ENCODE assay signal across 14 cellular contexts in the genomic region with DNA sequence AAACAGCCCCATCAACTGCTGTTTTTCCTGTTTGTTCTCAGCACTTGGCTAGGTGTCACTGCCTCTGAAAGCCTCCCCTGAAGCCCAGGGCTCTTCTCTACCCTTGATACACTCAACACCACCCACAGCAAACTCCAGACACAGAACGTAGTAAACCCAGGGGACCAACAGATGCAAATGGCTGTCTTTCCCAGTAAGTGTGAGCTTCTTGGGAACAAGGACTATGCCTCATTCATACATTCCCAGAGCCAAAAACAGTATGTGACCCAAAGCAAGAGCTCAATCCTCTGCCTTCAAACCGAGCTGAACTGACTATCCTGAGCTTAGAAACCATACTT. TPM values are rescaled to one million over a fixed set of nuclear protein-coding genes. Genes with fewer than 3 reads are reported as not detected.
DNase-seq lines count a peak whose midpoint lies in the region; ATAC-seq, FAIRE-seq and TF ChIP-seq lines count a peak whose summit lies in the region.
"Had no signal": no experiment of that assay in that cellular context is flagged by ENCODE, and none has a peak within 500 bp of the region (broad histone marks: within the 10 kb centered on the region; RNA-seq: fewer than 3 reads in every experiment).

No MANE protein-coding gene starts in this region.

- no peaks in the 10 kb centered on the region for H3K9me1 ChIP-seq in endothelial cell of umbilical vein (replicated peaks; ENCODE audit: control insufficient read depth, extremely low read depth, insufficient read depth, low read length)

- H3K27me3 Mint-ChIP-seq in activated T-cell treated with anti-CD3 and anti-CD28 coated beads, Interleukin-2, amount 50 U/mL, for 72 hours (ENCODE audit: low read depth) = no peaks in the 10 kb centered on the region
- H3K27me3 Mint-ChIP-seq in stimulated activated naive B cell treated with anti-CD40 and anti-IgM and Interleukin-4, amounts not matched to agents 10 μg/mL and 1 μg/mL and 100 μg/mL, for 72 hours = no peaks in the 10 kb centered on the region

- no peaks in the 10 kb centered on the region for H3K9me3 Mint-ChIP-seq in activated T-cell treated with anti-CD3 and anti-CD28 coated beads, Interleukin-2, amount 50 U/mL, for 72 hours
- no peaks in the 10 kb centered on the region for H3K9me3 Mint-ChIP-seq in stimulated activated naive B cell treated with anti-CD40 and anti-IgM and Interleukin-4, amounts not matched to agents 10 μg/mL and 1 μg/mL and 100 μg/mL, for 72 hours

- no peak for FAIRE-seq in endothelial cell of umbilical vein (lab: Jason Lieb, UNC)
- FAIRE-seq: keratinocyte, pancreas had no signal

- H3K4me1 ChIP-seq in OCI-LY7 (ENCODE audit: insufficient read depth, low read length, poor library complexity, severe bottlenecking) (peaks cover 33% of the 10 kb centered on the region), endothelial cell of umbilical vein (ENCODE audit: control insufficient read depth, extremely low read depth, insufficient read depth, low read length) (peaks cover 47% of the 10 kb centered on the region)

- H3K4me2 ChIP-seq in OCI-LY7 (ENCODE audit: low read length) (peak overlapping the region; percentile 96), endothelial cell of umbilical vein (ENCODE audit: insufficient read depth, low read length) (peak overlapping the region; percentile 73)

- TF ChIP-seq POLR2A in endothelial cell of umbilical vein (IDR thresholded peaks at IDR 0.05; ENCODE audit: low read depth, low read length) = no peak

- H4K20me1 ChIP-seq in OCI-LY7 (ENCODE audit: insufficient read depth, low read length) (peaks cover 52% of the 10 kb centered on the region), endothelial cell of umbilical vein (replicated peaks; ENCODE audit: control insufficient read depth, extremely low read depth, insufficient read depth, low read length) (peaks cover 4% of the 10 kb centered on the region)

- no peak overlapping the region for H3K9ac ChIP-seq in endothelial cell of umbilical vein (replicated peaks; ENCODE audit: extremely low read depth, insufficient read depth, low read length)

- no peak overlapping the region for H2AFZ ChIP-seq in OCI-LY7 (ENCODE audit: low read length)
- no peak overlapping the region for H2AFZ ChIP-seq in endothelial cell of umbilical vein (ENCODE audit: low read depth, low read length)

- BruUV-seq in OCI-LY7 (replicated peaks; lab: Mats Ljungman, UMichigan) (no TSS peak), endothelial cell of umbilical vein (replicated peaks; lab: Mats Ljungman, UMichigan) (no TSS peak)

- CTCF ChIA-PET in OCI-LY7 (lab: Charles Lee; ENCODE audit: unreplicated experiment) (no interaction called here), endothelial cell of umbilical vein (lab: Charles Lee) (interaction anchor here (0.8 to 1.0 kb wide), 3 partner anchors 18 to 552 kb away, joined by 3 to 5 read pairs (median 4); no protein-coding TSS in a partner anchor)

- peaks cover 1 to 19% of the 10 kb centered on the region in 2 donors for H3K36me3 Mint-ChIP-seq in activated T-cell treated with anti-CD3 and anti-CD28 coated beads, Interleukin-2, amount 50 U/mL, for 72 hours (ENCODE audit: insufficient read depth in 2 of 2)
- H3K36me3 Mint-ChIP-seq in stimulated activated naive B cell treated with anti-CD40 and anti-IgM and Interleukin-4, amounts not matched to agents 10 μg/mL and 1 μg/mL and 100 μg/mL, for 72 hours = peaks cover 6 to 24% of the 10 kb centered on the region in 2 donors

- ATAC-seq in activated T-cell treated with anti-CD3 and anti-CD28 coated beads, Interleukin-2, amount 50 U/mL, for 72 hours (replicated peaks in 1 of 2) = no peak
- no peak for ATAC-seq in stimulated activated naive B cell treated with anti-CD40 and anti-IgM and Interleukin-4, amounts not matched to agents 10 μg/mL and 1 μg/mL and 100 μg/mL, for 72 hours (replicated peaks)
- ATAC-seq in GM21360 (IDR thresholded peaks at IDR 0.05; ENCODE audit: unreplicated experiment) (no peak), GM19328 (IDR thresholded peaks at IDR 0.05; ENCODE audit: unreplicated experiment) (no peak)
- ATAC-seq: body of pancreas, pancreas, Right ventricle myocardium inferior had no signal

- POLR2A ChIA-PET in OCI-LY7 (lab: Charles Lee) = interaction anchor here (0.7 to 12.2 kb wide), 6 partner anchors 9 to 44 kb away, joined by 3 to 242 read pairs (median 12); no protein-coding TSS in a partner anchor
- POLR2A ChIA-PET in endothelial cell of umbilical vein (lab: Charles Lee) = no interaction called here

- H3K4me1 Mint-ChIP-seq in activated T-cell treated with anti-CD3 and anti-CD28 coated beads, Interleukin-2, amount 50 U/mL, for 72 hours (ENCODE audit: low read depth) = peaks cover 44% of the 10 kb centered on the region
- peaks cover 33 to 55% of the 10 kb centered on the region in 2 donors for H3K4me1 Mint-ChIP-seq in stimulated activated naive B cell treated with anti-CD40 and anti-IgM and Interleukin-4, amounts not matched to agents 10 μg/mL and 1 μg/mL and 100 μg/mL, for 72 hours

- H3K36me3 ChIP-seq in OCI-LY7 (ENCODE audit: insufficient read depth, low read length) = peaks cover 85% of the 10 kb centered on the region
- H3K36me3 ChIP-seq in endothelial cell of umbilical vein (ENCODE audit: control insufficient read depth in 2 of 2, extremely low read depth in 1 of 2, insufficient read depth in 2 of 2, low read length in 2 of 2) = peaks cover 4 to 14% of the 10 kb centered on the region in 2 experiments

- peak overlapping the region; percentile 0 for H3K27ac Mint-ChIP-seq in activated T-cell treated with anti-CD3 and anti-CD28 coated beads, Interleukin-2, amount 50 U/mL, for 72 hours
- H3K27ac Mint-ChIP-seq in stimulated activated naive B cell treated with anti-CD40 and anti-IgM and Interleukin-4, amounts not matched to agents 10 μg/mL and 1 μg/mL and 100 μg/mL, for 72 hours = peak overlapping the region; percentile 52

- intact Hi-C loops in OCI-LY7 (cut with micrococcal nuclease; ENCODE audit: unreplicated experiment) = loop anchor here (10.0 kb wide), 1 partner anchor 989 kb away; a partner anchor contains a TSS
- intact Hi-C loops in endothelial cell of umbilical vein (cut with micrococcal nuclease) = no loop called here

- dilution Hi-C loops in endothelial cell of umbilical vein (cut with MboI; ENCODE audit: extremely low pct_ligation_motif_present, low sequenced_read_pairs) = no loop called here

- H3K27ac ChIP-seq in OCI-LY7 (ENCODE audit: low read depth, low read length, poor library complexity, severe bottlenecking) (no peak overlapping the region), endothelial cell of umbilical vein (ENCODE audit: insufficient read depth, low read depth, low read length) (no peak overlapping the region)
- H3K27ac ChIP-seq: body of pancreas had no signal

- peak overlapping the region; percentile 12 to 95 for H3K4me3 Mint-ChIP-seq in activated T-cell treated with anti-CD3 and anti-CD28 coated beads, Interleukin-2, amount 50 U/mL, for 72 hours
- no peak overlapping the region for H3K4me3 Mint-ChIP-seq in stimulated activated naive B cell treated with anti-CD40 and anti-IgM and Interleukin-4, amounts not matched to agents 10 μg/mL and 1 μg/mL and 100 μg/mL, for 72 hours

- DNase-seq in activated T-cell treated with anti-CD3 and anti-CD28 coated beads, Interleukin-2, amount 50 U/mL, for 72 hours = no peak
- DNase-seq in activated T-cell treated with anti-CD3 and anti-CD28 coated beads, Interleukin-2, amount 50 U/mL, for 1 hour = no peak
- no peak for DNase-seq in OCI-LY7 (ENCODE audit: low spot score)
- peak; percentile 9 for DNase-seq in endothelial cell of umbilical vein (ENCODE audit: low read depth, low spot score)
- DNase-seq in stimulated activated naive B cell treated with anti-CD40 and anti-IgM and Interleukin-4, amounts not matched to agents 10 μg/mL and 1 μg/mL and 100 μg/mL, for 72 hours = no peak
- DNase-seq in stimulated activated CD4-positive, alpha-beta T cell treated with anti-CD3 and anti-CD28 coated beads, Interleukin-2, amount 100 ng/mL, for 48 hours = no peak
- DNase-seq: body of pancreas, NCI-H187, pancreas, tibial artery had no signal

- H3K9me3 ChIP-seq in OCI-LY7 (ENCODE audit: low read length) (no peaks in the 10 kb centered on the region), endothelial cell of umbilical vein (replicated peaks; ENCODE audit: control insufficient read depth, insufficient read depth, low read length) (no peaks in the 10 kb centered on the region)
- H3K9me3 ChIP-seq: body of pancreas, pancreas, tibial artery had no signal

- H3K4me3 ChIP-seq in OCI-LY7 (ENCODE audit: low read depth, low read length, poor library complexity, severe bottlenecking) = peak overlapping the region; percentile 85
- no peak overlapping the region for H3K4me3 ChIP-seq in endothelial cell of umbilical vein (replicated peaks in 1 of 3; ENCODE audit: insufficient read depth in 1 of 3, low read depth in 1 of 3, low read length in 3 of 3)
- H3K4me3 ChIP-seq: body of pancreas, pancreas, tibial artery had no signal

- no peaks in the 10 kb centered on the region for H3K27me3 ChIP-seq in endothelial cell of umbilical vein (ENCODE audit: control insufficient read depth in 2 of 2, insufficient read depth in 2 of 2, low read length in 2 of 2)
- H3K27me3 ChIP-seq: body of pancreas, pancreas, tibial artery had no signal

- H3K9me2 ChIP-seq in OCI-LY7 (ENCODE audit: insufficient read depth, low read length) = no peaks in the 10 kb centered on the region

- peaks cover 93% of the 10 kb centered on the region for H3K79me2 ChIP-seq in OCI-LY7 (ENCODE audit: insufficient read depth, low read depth, low read length)
- H3K79me2 ChIP-seq in endothelial cell of umbilical vein (ENCODE audit: control insufficient read depth, insufficient read depth, low read length) = peaks cover 71% of the 10 kb centered on the region

- TF ChIP-seq CTCF in OCI-LY7 (conservative IDR thresholded peaks at IDR 0.05; ENCODE audit: low read length) (no peak), endothelial cell of umbilical vein (IDR thresholded peaks at IDR 0.05; ENCODE audit: extremely low read depth in 1 of 2, insufficient read depth in 1 of 2, low read depth in 1 of 2, low read length in 2 of 2) (no peak)

TF ChIP-seq in endothelial cell of umbilical vein, 7 proteins besides CTCF, POLR2A, EP300 and RAD21 (continues in another document):
- TF ChIP-seq GATA2 (IDR thresholded peaks at IDR 0.05; ENCODE audit: insufficient read depth, insufficient read length, low read depth, low read length) = no peak
- TF ChIP-seq POLR2AphosphoS5 (IDR thresholded peaks at IDR 0.05; ENCODE audit: insufficient read depth, low read depth, low read length) = no peak

RNA-seq across cellular contexts. Expression of a gene that starts 4.4 kb away (rescaled TPM):
- 100 to 1,000 TPM; 152 to 163 TPM for total RNA-seq in activated T-cell treated with anti-CD3 and anti-CD28 coated beads, Interleukin-2, amount 50 U/mL, for 72 hours
- 110 and 117 TPM in 2 replicates for total RNA-seq in OCI-LY7 (2014; rRNA removed; shearing (Covaris generic))
- total RNA-seq in OCI-LY7 (2022) = 288 and 297 TPM in 2 replicates
- 107 and 119 TPM in 2 replicates for total RNA-seq in endothelial cell of umbilical vein
- 49.9 and 53.9 TPM in 2 replicates for polyA plus RNA-seq in endothelial cell of umbilical vein
- polyA plus RNA-seq in endothelial cell of umbilical vein (2011; cell fraction: cytosol; rRNA removed) = 31.6 and 32.5 TPM in 2 replicates
- 61.2 and 66.7 TPM in 2 replicates for polyA plus RNA-seq in endothelial cell of umbilical vein (2011; cell fraction: nucleus; rRNA removed)
- polyA plus RNA-seq in endothelial cell of umbilical vein (2012) = 28.3 and 55.2 TPM in 2 replicates
- polyA minus RNA-seq in endothelial cell of umbilical vein = 83.4 and 86.8 TPM in 2 replicates
- 25.3 TPM for polyA minus RNA-seq in endothelial cell of umbilical vein (2011; cell fraction: cytosol; rRNA and poly(A)+ RNA removed)
- 53.2 and 76.4 TPM in 2 replicates for polyA minus RNA-seq in endothelial cell of umbilical vein (2011; cell fraction: nucleus; rRNA and poly(A)+ RNA removed)

Comparison
In these comparisons a context has a peak if more than half of its experiments do, and no peak if none do; other contexts are left out.
1. H3K4me3 Mint-ChIP-seq: peak in activated T-cell treated with anti-CD3 and anti-CD28 coated beads, Interleukin-2, amount 50 U/mL, for 72 hours (2 of 2); none in stimulated activated naive B cell treated with anti-CD40 and anti-IgM and Interleukin-4, amounts not matched to agents 10 μg/mL and 1 μg/mL and 100 μg/mL, for 72 hours (0 of 2).